8 cellular contexts compared by ENCODE assay signal in genomic region chr12:27940756-27941402, GRCh38. TPM values are rescaled to one million over a fixed set of nuclear protein-coding genes. Genes with fewer than 3 reads are reported as not detected.
A peak's percentile ranks its signal among the peaks of the same experiment; 100 is the strongest.
DNase-seq lines count a peak whose midpoint lies in the region; ATAC-seq and TF ChIP-seq lines count a peak whose summit lies in the region.

No MANE protein-coding gene starts in this region.

- TF ChIP-seq CTCF in DOHH2 (IDR thresholded peaks at IDR 0.05; ENCODE audit: low read depth, low read length, poor library complexity, severe bottlenecking) (peak; percentile 86), KMS-11 (conservative IDR thresholded peaks at IDR 0.05; ENCODE audit: low read depth, low read length) (peak; percentile 89), fibroblast of villous mesenchyme (IDR thresholded peaks at IDR 0.05; ENCODE audit: insufficient read depth, low read depth, low read length) (peak; percentile 95), osteoblast (IDR thresholded peaks at IDR 0.05; ENCODE audit: extremely low read depth, low read depth, low read length) (peak; percentile 92), thoracic aorta (IDR thresholded peaks at IDR 0.05) (peak; percentile 83)

- H3K4me3 ChIP-seq in DOHH2 (ENCODE audit: low read length) (no peak overlapping the region), KMS-11 (IDR thresholded peaks at IDR 0.05; ENCODE audit: insufficient read depth, low read depth, low read length) (no peak overlapping the region), fibroblast of villous mesenchyme (ENCODE audit: low read depth, low read length) (no peak overlapping the region), osteoblast (ENCODE audit: insufficient read depth, low read length) (no peak overlapping the region), thoracic aorta (no peak overlapping the region)

- H3K36me3 ChIP-seq in DOHH2 (ENCODE audit: control insufficient read depth, low read length) (no peaks in the 10 kb centered on the region), KMS-11 (ENCODE audit: insufficient read depth) (no peaks in the 10 kb centered on the region), osteoblast (ENCODE audit: insufficient read depth, low read length) (no peaks in the 10 kb centered on the region), thoracic aorta (no peaks in the 10 kb centered on the region)

- no peaks in the 10 kb centered on the region for H3K36me3 Mint-ChIP-seq in activated T-helper 1 cell treated with anti-CD3 and anti-CD28 coated beads, Interleukin-12 subunit alpha, Interleukin-12 subunit beta, Interleukin-2, Interleukin-4 antibody, amounts not matched to agents 30 ng/mL and 10 ng/mL and 1 ng/mL, durations not matched to agents 14 hours and 24 hours and 36 hours (ENCODE audit: low read depth)

- H3K27ac ChIP-seq in DOHH2 (ENCODE audit: low read depth, low read length) (no peak overlapping the region), KMS-11 (no peak overlapping the region), osteoblast (ENCODE audit: low read depth, low read length) (no peak overlapping the region), thoracic aorta (no peak overlapping the region)

- no peaks in the 10 kb centered on the region for H3F3A ChIP-seq in DOHH2 (ENCODE audit: control insufficient read depth, insufficient read depth)

- no peak overlapping the region for H3K4me3 Mint-ChIP-seq in activated T-helper 1 cell treated with anti-CD3 and anti-CD28 coated beads, Interleukin-12 subunit alpha, Interleukin-12 subunit beta, Interleukin-2, Interleukin-4 antibody, amounts not matched to agents 30 ng/mL and 10 ng/mL and 1 ng/mL, durations not matched to agents 14 hours and 24 hours and 36 hours

- ATAC-seq in GM21737 (IDR thresholded peaks at IDR 0.05; ENCODE audit: unreplicated experiment) (peak; percentile 87), thoracic aorta (ENCODE audit: insufficient number of reproducible peaks, low FRiP score, low read depth) (no peak)

- peaks cover 18% of the 10 kb centered on the region for H3K27me3 Mint-ChIP-seq in activated T-helper 1 cell treated with anti-CD3 and anti-CD28 coated beads, Interleukin-12 subunit alpha, Interleukin-12 subunit beta, Interleukin-2, Interleukin-4 antibody, amounts not matched to agents 30 ng/mL and 10 ng/mL and 1 ng/mL, durations not matched to agents 14 hours and 24 hours and 36 hours (ENCODE audit: insufficient read depth)

- no peak overlapping the region for H3K4me2 ChIP-seq in DOHH2 (ENCODE audit: low read length)
- H3K4me2 ChIP-seq in KMS-11 = no peak overlapping the region
- peak overlapping the region; percentile 19 for H3K4me2 ChIP-seq in osteoblast (ENCODE audit: insufficient read depth, low read length)

- H3K27ac Mint-ChIP-seq in activated T-helper 1 cell treated with anti-CD3 and anti-CD28 coated beads, Interleukin-12 subunit alpha, Interleukin-12 subunit beta, Interleukin-2, Interleukin-4 antibody, amounts not matched to agents 30 ng/mL and 10 ng/mL and 1 ng/mL, durations not matched to agents 14 hours and 24 hours and 36 hours = no peak overlapping the region

- peaks cover 6% of the 10 kb centered on the region for H3K4me1 Mint-ChIP-seq in activated T-helper 1 cell treated with anti-CD3 and anti-CD28 coated beads, Interleukin-12 subunit alpha, Interleukin-12 subunit beta, Interleukin-2, Interleukin-4 antibody, amounts not matched to agents 30 ng/mL and 10 ng/mL and 1 ng/mL, durations not matched to agents 14 hours and 24 hours and 36 hours (ENCODE audit: low read depth)

- H3K9me2 ChIP-seq in DOHH2 (replicated peaks; ENCODE audit: control insufficient read depth, low read length) = no peaks in the 10 kb centered on the region

- H2AFZ ChIP-seq in KMS-11 (ENCODE audit: low read depth) (no peak overlapping the region), osteoblast (ENCODE audit: low read length) (no peak overlapping the region)

- H4K20me1 ChIP-seq in DOHH2 (ENCODE audit: control insufficient read depth, insufficient read depth, low read depth, low read length) = no peaks in the 10 kb centered on the region
- H4K20me1 ChIP-seq in KMS-11 (ENCODE audit: insufficient read depth) = no peaks in the 10 kb centered on the region
- no peaks in the 10 kb centered on the region for H4K20me1 ChIP-seq in osteoblast (ENCODE audit: insufficient read depth, low read length)

- H3K9ac ChIP-seq in KMS-11 = no peak overlapping the region

- H3K27me3 ChIP-seq in DOHH2 (ENCODE audit: control insufficient read depth, low read length) (no peaks in the 10 kb centered on the region), KMS-11 (ENCODE audit: insufficient read depth, low read depth) (no peaks in the 10 kb centered on the region), osteoblast (ENCODE audit: insufficient read depth, low read length) (no peaks in the 10 kb centered on the region), thoracic aorta (replicated peaks; ENCODE audit: insufficient read depth) (no peaks in the 10 kb centered on the region)

- H3K9me3 ChIP-seq in DOHH2 (ENCODE audit: control insufficient read depth, insufficient read depth, low read length) = no peaks in the 10 kb centered on the region
- no peaks in the 10 kb centered on the region for H3K9me3 ChIP-seq in osteoblast (ENCODE audit: low read depth, low read length)
- H3K9me3 ChIP-seq in thoracic aorta = no peaks in the 10 kb centered on the region

- intact Hi-C loops in activated T-helper 1 cell treated with anti-CD3 and anti-CD28 coated beads, Interleukin-12 subunit alpha, Interleukin-12 subunit beta, Interleukin-2, Interleukin-4 antibody, amounts not matched to agents 30 ng/mL and 10 ng/mL and 1 ng/mL, durations not matched to agents 14 hours and 24 hours and 36 hours (cut with micrococcal nuclease) = loop anchor here (1.0 kb wide), 2 partner anchors 119 to 208 kb away; no protein-coding TSS in a partner anchor

- no peaks in the 10 kb centered on the region for H3K4me1 ChIP-seq in DOHH2 (ENCODE audit: control insufficient read depth, low read length)
- no peaks in the 10 kb centered on the region for H3K4me1 ChIP-seq in KMS-11 (ENCODE audit: low read depth, poor library complexity, severe bottlenecking)
- no peaks in the 10 kb centered on the region for H3K4me1 ChIP-seq in osteoblast (ENCODE audit: insufficient read depth, low read length)
- H3K4me1 ChIP-seq in thoracic aorta (ENCODE audit: control insufficient read depth in 1 of 2, low read depth in 2 of 2) = no peaks in the 10 kb centered on the region

- DNase-seq in RPMI7951 (ENCODE audit: low read depth) (peak; percentile 68), fibroblast of villous mesenchyme (ENCODE audit: low read depth) (peak; percentile 84), osteoblast (ENCODE audit: insufficient read length, low spot score, missing footprints) (peak; percentile 83), thoracic aorta (ENCODE audit: low spot score) (peak; percentile 26)
- DNase-seq in activated T-helper 1 cell treated with anti-CD3 and anti-CD28 coated beads, Interleukin-12 subunit alpha, Interleukin-12 subunit beta, Interleukin-2, Interleukin-4 antibody, amounts not matched to agents 30 ng/mL and 10 ng/mL and 1 ng/mL, durations not matched to agents 14 hours and 24 hours and 36 hours (ENCODE audit: low spot score) = peak; percentile 48

- H3K9me3 Mint-ChIP-seq in activated T-helper 1 cell treated with anti-CD3 and anti-CD28 coated beads, Interleukin-12 subunit alpha, Interleukin-12 subunit beta, Interleukin-2, Interleukin-4 antibody, amounts not matched to agents 30 ng/mL and 10 ng/mL and 1 ng/mL, durations not matched to agents 14 hours and 24 hours and 36 hours = no peaks in the 10 kb centered on the region

- H3K79me2 ChIP-seq in DOHH2 (ENCODE audit: control insufficient read depth, low read length) (no peaks in the 10 kb centered on the region), KMS-11 (ENCODE audit: insufficient read depth, low read depth) (no peaks in the 10 kb centered on the region), osteoblast (ENCODE audit: insufficient read depth, low read length) (no peaks in the 10 kb centered on the region)

RNA-seq across cellular contexts. Expression of gene PTHLH, which starts 31.7 kb away (rescaled TPM):
- 0.84 and 0.88 TPM in 2 replicates for total RNA-seq in RPMI7951 (2014; rRNA removed; shearing (Covaris generic))
- not detected in 2 replicates for total RNA-seq in activated T-helper 1 cell treated with anti-CD3 and anti-CD28 coated beads, Interleukin-12 subunit alpha, Interleukin-12 subunit beta, Interleukin-2, Interleukin-4 antibody, amounts not matched to agents 30 ng/mL and 10 ng/mL and 1 ng/mL, durations not matched to agents 14 hours and 24 hours and 36 hours
- 1.3 and 1.6 TPM in 2 replicates for total RNA-seq in fibroblast of villous mesenchyme
- 2.2 and 3.2 TPM in 2 replicates for total RNA-seq in osteoblast
- total RNA-seq in thoracic aorta = 1 to 10 TPM; 5.6 to 8.1 TPM

Comparison
In these comparisons a context has a peak if more than half of its experiments do, and no peak if none do; other contexts are left out.
1. DNase-seq: peak in every context shown above with its lines; median percentile 84 in fibroblast of villous mesenchyme; 83 in osteoblast; 68 in RPMI7951; 48 in activated T-helper 1 cell treated with anti-CD3 and anti-CD28 coated beads, Interleukin-12 subunit alpha, Interleukin-12 subunit beta, Interleukin-2, Interleukin-4 antibody, amounts not matched to agents 30 ng/mL and 10 ng/mL and 1 ng/mL, durations not matched to agents 14 hours and 24 hours and 36 hours; 26 in thoracic aorta.